In genomic region chr15:77540346-77541060, GRCh38 we compare ENCODE assay signal across 22 cellular contexts.
A peak's percentile ranks its signal among the peaks of the same experiment; 100 is the strongest.
DNase-seq lines count a peak whose midpoint lies in the region; ATAC-seq lines count a peak whose summit lies in the region.
"Had no signal": no experiment of that assay in that cellular context is flagged by ENCODE, and none has a peak within 500 bp of the region (broad histone marks: within the 10 kb centered on the region; RNA-seq: fewer than 3 reads in every experiment).

No MANE protein-coding gene starts in this region.

- POLR2A ChIA-PET in activated CD8-positive, alpha-beta T cell treated with anti-CD3 and anti-CD28 coated beads, Interleukin-2, amount 10 ng/mL, durations not matched to agents 7 days and 5 days (lab: Charles Lee), result interaction anchor here (0.6 kb wide), 1 partner anchor 241 kb away, joined by 3 read pairs; no protein-coding TSS in a partner anchor

- peak overlapping the region in 2 of 3 donors; percentile 54 to 63 for H3K27ac Mint-ChIP-seq in IgD-negative memory B cell
- H3K27ac Mint-ChIP-seq in stimulated activated naive B cell treated with anti-CD40 and anti-IgM and Interleukin-4, amounts not matched to agents 10 μg/mL and 1 μg/mL and 100 μg/mL, for 72 hours, result peak overlapping the region; percentile 32
- no peak overlapping the region for H3K27ac Mint-ChIP-seq in activated CD8-positive, alpha-beta T cell treated with anti-CD3 and anti-CD28 coated beads, Interleukin-2, amount 10 ng/mL, durations not matched to agents 7 days and 5 days
- H3K27ac Mint-ChIP-seq in activated T-helper 17 cell treated with anti-CD3 and anti-CD28 coated beads, Interleukin-2, amount 50 U/mL, for 72 hours, result no peak overlapping the region
- H3K27ac Mint-ChIP-seq: progenitor cell of endocrine pancreas had no signal

- DNase-seq in SKM-1 (lab: John Stamatoyannopoulos, UW; ENCODE audit: unreplicated experiment), result peak; percentile 11
- no peak for DNase-seq in stimulated activated naive B cell treated with anti-CD40 and anti-IgM and Interleukin-4, amounts not matched to agents 10 μg/mL and 1 μg/mL and 100 μg/mL, for 72 hours
- DNase-seq in activated CD8-positive, alpha-beta T cell treated with anti-CD3 and anti-CD28 coated beads, Interleukin-2, amount 10 ng/mL, durations not matched to agents 7 days and 5 days, result no peak
- no peak for DNase-seq in pons (ENCODE audit: low spot score)
- DNase-seq: activated CD4-positive, alpha-beta T cell treated with anti-CD3 and anti-CD28 coated beads, Interleukin-2, amount 50 U/mL, for 1 hour; activated CD8-positive, alpha-beta memory T cell treated with anti-CD3 and anti-CD28 coated beads, Interleukin-2, amount 50 U/mL, for 4 hours; activated gamma-delta T cell; foreskin keratinocyte; H9; Kasumi-1; mammary epithelial cell; naive B cell; NCI-H524 treated with DMSO at 0.1 percent for 48 hours; stimulated activated CD4-positive, alpha-beta T cell treated with anti-CD3 and anti-CD28 coated beads, Interleukin-4, amount 100 ng/mL, for 1 hour had no signal

- peak overlapping the region in 2 of 4 donors; percentile 11 to 12 for H3K4me3 Mint-ChIP-seq in IgD-negative memory B cell
- H3K4me3 Mint-ChIP-seq in stimulated activated naive B cell treated with anti-CD40 and anti-IgM and Interleukin-4, amounts not matched to agents 10 μg/mL and 1 μg/mL and 100 μg/mL, for 72 hours, result no peak overlapping the region
- H3K4me3 Mint-ChIP-seq in activated CD8-positive, alpha-beta T cell treated with anti-CD3 and anti-CD28 coated beads, Interleukin-2, amount 10 ng/mL, durations not matched to agents 7 days and 5 days, result no peak overlapping the region
- H3K4me3 Mint-ChIP-seq in activated T-helper 17 cell treated with anti-CD3 and anti-CD28 coated beads, Interleukin-2, amount 50 U/mL, for 72 hours, result no peak overlapping the region
- H3K4me3 Mint-ChIP-seq: H9 had no signal

- CTCF ChIA-PET in activated CD8-positive, alpha-beta T cell treated with anti-CD3 and anti-CD28 coated beads, Interleukin-2, amount 10 ng/mL, durations not matched to agents 7 days and 5 days (lab: Charles Lee), result interaction anchor here (1.5 to 8.1 kb wide), 3 partner anchors 355 to 435 kb away, joined by 6 to 216 read pairs (median 96); no protein-coding TSS in a partner anchor

- H3K9me3 Mint-ChIP-seq in IgD-negative memory B cell, result no peaks in the 10 kb centered on the region
- H3K9me3 Mint-ChIP-seq in stimulated activated naive B cell treated with anti-CD40 and anti-IgM and Interleukin-4, amounts not matched to agents 10 μg/mL and 1 μg/mL and 100 μg/mL, for 72 hours, result no peaks in the 10 kb centered on the region
- no peaks in the 10 kb centered on the region for H3K9me3 Mint-ChIP-seq in activated CD8-positive, alpha-beta T cell treated with anti-CD3 and anti-CD28 coated beads, Interleukin-2, amount 10 ng/mL, durations not matched to agents 7 days and 5 days (ENCODE audit: insufficient read depth)
- no peaks in the 10 kb centered on the region for H3K9me3 Mint-ChIP-seq in activated T-helper 17 cell treated with anti-CD3 and anti-CD28 coated beads, Interleukin-2, amount 50 U/mL, for 72 hours
- H3K9me3 Mint-ChIP-seq: H9, naive B cell had no signal

- peaks cover 3% of the 10 kb centered on the region for H3K27me3 Mint-ChIP-seq in IgD-negative memory B cell
- peaks cover 0 to 3% of the 10 kb centered on the region in 2 donors for H3K27me3 Mint-ChIP-seq in stimulated activated naive B cell treated with anti-CD40 and anti-IgM and Interleukin-4, amounts not matched to agents 10 μg/mL and 1 μg/mL and 100 μg/mL, for 72 hours
- H3K27me3 Mint-ChIP-seq in activated CD8-positive, alpha-beta T cell treated with anti-CD3 and anti-CD28 coated beads, Interleukin-2, amount 10 ng/mL, durations not matched to agents 7 days and 5 days (ENCODE audit: low read depth), result no peaks in the 10 kb centered on the region
- peaks cover 14% of the 10 kb centered on the region for H3K27me3 Mint-ChIP-seq in activated T-helper 17 cell treated with anti-CD3 and anti-CD28 coated beads, Interleukin-2, amount 50 U/mL, for 72 hours

- no peaks in the 10 kb centered on the region for H3K27me3 ChIP-seq in layer of hippocampus (ENCODE audit: control insufficient read depth, insufficient read depth, low read length)
- H3K27me3 ChIP-seq: cardiac muscle cell, stomach had no signal

- peaks cover 1% of the 10 kb centered on the region for H3K36me3 Mint-ChIP-seq in IgD-negative memory B cell
- H3K36me3 Mint-ChIP-seq in stimulated activated naive B cell treated with anti-CD40 and anti-IgM and Interleukin-4, amounts not matched to agents 10 μg/mL and 1 μg/mL and 100 μg/mL, for 72 hours, result peaks cover 0 to 3% of the 10 kb centered on the region in 2 donors
- no peaks in the 10 kb centered on the region for H3K36me3 Mint-ChIP-seq in activated CD8-positive, alpha-beta T cell treated with anti-CD3 and anti-CD28 coated beads, Interleukin-2, amount 10 ng/mL, durations not matched to agents 7 days and 5 days (ENCODE audit: low read depth)
- H3K36me3 Mint-ChIP-seq in activated T-helper 17 cell treated with anti-CD3 and anti-CD28 coated beads, Interleukin-2, amount 50 U/mL, for 72 hours (ENCODE audit: low read depth), result no peaks in the 10 kb centered on the region
- H3K36me3 Mint-ChIP-seq: naive B cell had no signal

- H3K4me1 Mint-ChIP-seq in IgD-negative memory B cell, result peaks cover 27 to 41% (median 34%) of the 10 kb centered on the region in 3 donors
- peaks cover 59 to 68% of the 10 kb centered on the region in 2 donors for H3K4me1 Mint-ChIP-seq in stimulated activated naive B cell treated with anti-CD40 and anti-IgM and Interleukin-4, amounts not matched to agents 10 μg/mL and 1 μg/mL and 100 μg/mL, for 72 hours
- peaks cover 11% of the 10 kb centered on the region for H3K4me1 Mint-ChIP-seq in activated CD8-positive, alpha-beta T cell treated with anti-CD3 and anti-CD28 coated beads, Interleukin-2, amount 10 ng/mL, durations not matched to agents 7 days and 5 days (ENCODE audit: low read depth)
- no peaks in the 10 kb centered on the region for H3K4me1 Mint-ChIP-seq in activated T-helper 17 cell treated with anti-CD3 and anti-CD28 coated beads, Interleukin-2, amount 50 U/mL, for 72 hours

- H3K27ac ChIP-seq in layer of hippocampus (ENCODE audit: low read depth, low read length), result peak overlapping the region; percentile 76
- H3K27ac ChIP-seq: cardiac muscle cell, foreskin keratinocyte, VCaP had no signal

- ATAC-seq in stimulated activated naive B cell treated with anti-CD40 and anti-IgM and Interleukin-4, amounts not matched to agents 10 μg/mL and 1 μg/mL and 100 μg/mL, for 72 hours (replicated peaks), result no peak
- ATAC-seq in activated CD8-positive, alpha-beta T cell treated with anti-CD3 and anti-CD28 coated beads, Interleukin-2, amount 10 ng/mL, durations not matched to agents 7 days and 5 days, result no peak
- no peak for ATAC-seq in HG03457 (IDR thresholded peaks at IDR 0.05; ENCODE audit: unreplicated experiment)
- ATAC-seq in activated T-helper 17 cell treated with anti-CD3 and anti-CD28 coated beads, Interleukin-2, amount 50 U/mL, for 72 hours (replicated peaks), result no peak
- ATAC-seq: foreskin keratinocyte had no signal

Comparison
In these comparisons a context has a peak if more than half of its experiments do, and no peak if none do; other contexts are left out.
1. H3K27ac Mint-ChIP-seq: peak in IgD-negative memory B cell (2 of 3) and stimulated activated naive B cell treated with anti-CD40 and anti-IgM and Interleukin-4, amounts not matched to agents 10 μg/mL and 1 μg/mL and 100 μg/mL, for 72 hours (single experiment); none in activated CD8-positive, alpha-beta T cell treated with anti-CD3 and anti-CD28 coated beads, Interleukin-2, amount 10 ng/mL, durations not matched to agents 7 days and 5 days (single experiment) and activated T-helper 17 cell treated with anti-CD3 and anti-CD28 coated beads, Interleukin-2, amount 50 U/mL, for 72 hours (single experiment).